9 cellular contexts compared by ENCODE assay signal in genomic region chr11:65778901-65779668, GRCh38. TPM values are rescaled to one million over a fixed set of nuclear protein-coding genes. Genes with fewer than 3 reads are reported as not detected.
A peak's percentile ranks its signal among the peaks of the same experiment; 100 is the strongest.
DNase-seq lines count a peak whose midpoint lies in the region; FAIRE-seq and TF ChIP-seq lines count a peak whose summit lies in the region.
"Had no signal": no experiment of that assay in that cellular context is flagged by ENCODE, and none has a peak within 500 bp of the region (broad histone marks: within the 10 kb centered on the region; RNA-seq: fewer than 3 reads in every experiment).

No MANE protein-coding gene starts in this region.

- no peak for DNase-seq in T-helper 1 cell
- DNase-seq in activated T-helper 1 cell treated with anti-CD3 and anti-CD28 coated beads, Interleukin-12 subunit alpha, Interleukin-12 subunit beta, Interleukin-2, Interleukin-4 antibody, amounts not matched to agents 30 ng/mL and 10 ng/mL and 1 ng/mL, durations not matched to agents 14 hours and 24 hours and 36 hours (ENCODE audit: low spot score) = no peak
- DNase-seq in kidney = peak; percentile 74
- no peak for DNase-seq in OCI-M2 (lab: John Stamatoyannopoulos, UW; ENCODE audit: unreplicated experiment)
- DNase-seq in HuH-7 (ENCODE audit: low spot score) = no peak
- DNase-seq in KG1 (lab: John Stamatoyannopoulos, UW) = no peak

- H3K9me3 ChIP-seq in kidney (ENCODE audit: control insufficient read depth in 1 of 2, low read length in 2 of 2) (no peaks in the 10 kb centered on the region), stomach smooth muscle (ENCODE audit: control insufficient read depth in 2 of 2, low read length in 2 of 2) (no peaks in the 10 kb centered on the region)
- H3K9me3 ChIP-seq: mucosa of descending colon had no signal

- peak overlapping the region in 1 of 2 donors; percentile 55 for H3K9ac ChIP-seq in kidney (ENCODE audit: low read length in 2 of 2)
- peak overlapping the region in 1 of 2 donors; percentile 53 for H3K9ac ChIP-seq in stomach smooth muscle (ENCODE audit: low read length in 2 of 2)

- H3K27ac ChIP-seq in kidney (ENCODE audit: low read depth in 2 of 2, low read length in 2 of 2) = no peak overlapping the region
- H3K27ac ChIP-seq in stomach smooth muscle (ENCODE audit: low read length) = no peak overlapping the region

- H3K36me3 ChIP-seq in kidney (ENCODE audit: control insufficient read depth in 1 of 2, insufficient read depth in 2 of 2, low read length in 2 of 2) = peaks cover 0 to 2% of the 10 kb centered on the region in 2 donors
- H3K36me3 ChIP-seq in stomach smooth muscle (ENCODE audit: control insufficient read depth in 2 of 2, insufficient read depth in 2 of 2, low read length in 2 of 2) = peaks cover 0 to 16% of the 10 kb centered on the region in 2 donors

- peaks cover 0 to 23% of the 10 kb centered on the region in 2 donors for H3K4me1 ChIP-seq in kidney (ENCODE audit: control insufficient read depth in 1 of 2, insufficient read depth in 1 of 2, low read depth in 1 of 2, low read length in 2 of 2)
- peaks cover 31% of the 10 kb centered on the region for H3K4me1 ChIP-seq in stomach smooth muscle (ENCODE audit: control insufficient read depth, insufficient read depth, low read length)

- no peak for FAIRE-seq in kidney (lab: Jason Lieb, UNC)

- no peak overlapping the region for H3K27ac Mint-ChIP-seq in T-helper 1 cell treated with Interleukin-12 subunit alpha and Interleukin-12 subunit beta and Interleukin-4 antibody, amounts not matched to agents 30 μg/mL and 1 μg/mL, for 36 hours
- no peak overlapping the region for H3K27ac Mint-ChIP-seq in activated T-helper 1 cell treated with anti-CD3 and anti-CD28 coated beads, Interleukin-12 subunit alpha, Interleukin-12 subunit beta, Interleukin-2, Interleukin-4 antibody, amounts not matched to agents 30 ng/mL and 10 ng/mL and 1 ng/mL, durations not matched to agents 14 hours and 24 hours and 36 hours

- no peaks in the 10 kb centered on the region for H3K27me3 ChIP-seq in stomach smooth muscle (ENCODE audit: control insufficient read depth in 1 of 2, insufficient read depth in 2 of 2, low read length in 2 of 2)

- intact Hi-C loops in activated T-helper 1 cell treated with anti-CD3 and anti-CD28 coated beads, Interleukin-12 subunit alpha, Interleukin-12 subunit beta, Interleukin-2, Interleukin-4 antibody, amounts not matched to agents 30 ng/mL and 10 ng/mL and 1 ng/mL, durations not matched to agents 14 hours and 24 hours and 36 hours (cut with micrococcal nuclease) = no loop called here
- intact Hi-C loops in kidney (cut with DNase I) = no loop called here

- no peak for TF ChIP-seq CTCF in kidney (IDR thresholded peaks at IDR 0.05; ENCODE audit: borderline replicate concordance, extremely low read depth, insufficient read depth)

- H3K36me3 Mint-ChIP-seq in T-helper 1 cell treated with Interleukin-12 subunit alpha and Interleukin-12 subunit beta and Interleukin-4 antibody, amounts not matched to agents 30 μg/mL and 1 μg/mL, for 36 hours (ENCODE audit: low read depth) = peaks cover 1% of the 10 kb centered on the region
- H3K36me3 Mint-ChIP-seq in activated T-helper 1 cell treated with anti-CD3 and anti-CD28 coated beads, Interleukin-12 subunit alpha, Interleukin-12 subunit beta, Interleukin-2, Interleukin-4 antibody, amounts not matched to agents 30 ng/mL and 10 ng/mL and 1 ng/mL, durations not matched to agents 14 hours and 24 hours and 36 hours (ENCODE audit: low read depth) = peaks cover 3% of the 10 kb centered on the region

- peak overlapping the region; percentile 59 for H3K4me3 Mint-ChIP-seq in T-helper 1 cell treated with Interleukin-12 subunit alpha and Interleukin-12 subunit beta and Interleukin-4 antibody, amounts not matched to agents 30 μg/mL and 1 μg/mL, for 36 hours
- peak overlapping the region; percentile 88 for H3K4me3 Mint-ChIP-seq in activated T-helper 1 cell treated with anti-CD3 and anti-CD28 coated beads, Interleukin-12 subunit alpha, Interleukin-12 subunit beta, Interleukin-2, Interleukin-4 antibody, amounts not matched to agents 30 ng/mL and 10 ng/mL and 1 ng/mL, durations not matched to agents 14 hours and 24 hours and 36 hours

- peaks cover 7% of the 10 kb centered on the region for H3K4me1 Mint-ChIP-seq in T-helper 1 cell treated with Interleukin-12 subunit alpha and Interleukin-12 subunit beta and Interleukin-4 antibody, amounts not matched to agents 30 μg/mL and 1 μg/mL, for 36 hours (ENCODE audit: low read depth)
- peaks cover 26% of the 10 kb centered on the region for H3K4me1 Mint-ChIP-seq in activated T-helper 1 cell treated with anti-CD3 and anti-CD28 coated beads, Interleukin-12 subunit alpha, Interleukin-12 subunit beta, Interleukin-2, Interleukin-4 antibody, amounts not matched to agents 30 ng/mL and 10 ng/mL and 1 ng/mL, durations not matched to agents 14 hours and 24 hours and 36 hours (ENCODE audit: low read depth)

- H3K9me3 Mint-ChIP-seq in T-helper 1 cell treated with Interleukin-12 subunit alpha and Interleukin-12 subunit beta and Interleukin-4 antibody, amounts not matched to agents 30 μg/mL and 1 μg/mL, for 36 hours = no peaks in the 10 kb centered on the region
- no peaks in the 10 kb centered on the region for H3K9me3 Mint-ChIP-seq in activated T-helper 1 cell treated with anti-CD3 and anti-CD28 coated beads, Interleukin-12 subunit alpha, Interleukin-12 subunit beta, Interleukin-2, Interleukin-4 antibody, amounts not matched to agents 30 ng/mL and 10 ng/mL and 1 ng/mL, durations not matched to agents 14 hours and 24 hours and 36 hours

- H3K27me3 Mint-ChIP-seq in T-helper 1 cell treated with Interleukin-12 subunit alpha and Interleukin-12 subunit beta and Interleukin-4 antibody, amounts not matched to agents 30 μg/mL and 1 μg/mL, for 36 hours (ENCODE audit: low read depth) = peaks cover 11% of the 10 kb centered on the region
- H3K27me3 Mint-ChIP-seq in activated T-helper 1 cell treated with anti-CD3 and anti-CD28 coated beads, Interleukin-12 subunit alpha, Interleukin-12 subunit beta, Interleukin-2, Interleukin-4 antibody, amounts not matched to agents 30 ng/mL and 10 ng/mL and 1 ng/mL, durations not matched to agents 14 hours and 24 hours and 36 hours (ENCODE audit: insufficient read depth) = peaks cover 12% of the 10 kb centered on the region

- H3K4me3 ChIP-seq in kidney (ENCODE audit: low read length in 2 of 2) = peak overlapping the region; percentile 35 to 87
- H3K4me3 ChIP-seq in stomach smooth muscle (ENCODE audit: low read length in 2 of 2) = peak overlapping the region; percentile 88 to 90

RNA-seq across cellular contexts. Expression of gene AP5B1, which starts 1.7 kb away (rescaled TPM):
- total RNA-seq in activated T-helper 1 cell treated with anti-CD3 and anti-CD28 coated beads, Interleukin-12 subunit alpha, Interleukin-12 subunit beta, Interleukin-2, Interleukin-4 antibody, amounts not matched to agents 30 ng/mL and 10 ng/mL and 1 ng/mL, durations not matched to agents 14 hours and 24 hours and 36 hours = 17.4 and 19.2 TPM in 2 replicates
- 18.3 TPM for total RNA-seq in kidney
- 6.3 TPM for polyA plus RNA-seq in kidney (ENCODE audit: insufficient read depth, low read depth, low replicate concordance)

RNA-seq across cellular contexts. Expression of gene OVOL1, which starts 7.8 kb away (rescaled TPM):
- 0.10 and 0.36 TPM in 2 replicates for total RNA-seq in activated T-helper 1 cell treated with anti-CD3 and anti-CD28 coated beads, Interleukin-12 subunit alpha, Interleukin-12 subunit beta, Interleukin-2, Interleukin-4 antibody, amounts not matched to agents 30 ng/mL and 10 ng/mL and 1 ng/mL, durations not matched to agents 14 hours and 24 hours and 36 hours
- total RNA-seq in kidney = 6.6 TPM
- polyA plus RNA-seq in kidney (ENCODE audit: insufficient read depth, low read depth, low replicate concordance) = 6.7 TPM

RNA-seq across cellular contexts. Expression of gene SNX32, which starts 54.7 kb away (rescaled TPM):
- total RNA-seq in activated T-helper 1 cell treated with anti-CD3 and anti-CD28 coated beads, Interleukin-12 subunit alpha, Interleukin-12 subunit beta, Interleukin-2, Interleukin-4 antibody, amounts not matched to agents 30 ng/mL and 10 ng/mL and 1 ng/mL, durations not matched to agents 14 hours and 24 hours and 36 hours = 1.6 and 1.9 TPM in 2 replicates
- 1.0 TPM for total RNA-seq in kidney
- 0.43 TPM for polyA plus RNA-seq in kidney (ENCODE audit: insufficient read depth, low read depth, low replicate concordance)

RNA-seq across cellular contexts. Expression of gene RNASEH2C, which starts 58.5 kb away (rescaled TPM):
- 87.6 and 89.0 TPM in 2 replicates for total RNA-seq in activated T-helper 1 cell treated with anti-CD3 and anti-CD28 coated beads, Interleukin-12 subunit alpha, Interleukin-12 subunit beta, Interleukin-2, Interleukin-4 antibody, amounts not matched to agents 30 ng/mL and 10 ng/mL and 1 ng/mL, durations not matched to agents 14 hours and 24 hours and 36 hours
- total RNA-seq in kidney = 43.7 TPM
- 129 TPM for polyA plus RNA-seq in kidney (ENCODE audit: insufficient read depth, low read depth, low replicate concordance)
